12 cellular contexts compared by ENCODE assay signal in genomic region chr5:65068410-65068809, GRCh38.
DNase-seq lines count a peak whose midpoint lies in the region; ATAC-seq and TF ChIP-seq lines count a peak whose summit lies in the region.
"Had no signal": no experiment of that assay in that cellular context is flagged by ENCODE, and none has a peak within 500 bp of the region (broad histone marks: within the 10 kb centered on the region; RNA-seq: fewer than 3 reads in every experiment).

No MANE protein-coding gene starts in this region.

- no peaks in the 10 kb centered on the region for H3K9me3 ChIP-seq in suprapubic skin
- no peaks in the 10 kb centered on the region for H3K9me3 ChIP-seq in upper lobe of left lung
- H3K9me3 ChIP-seq: pancreas had no signal

- H3K27me3 ChIP-seq in suprapubic skin (no peaks in the 10 kb centered on the region), upper lobe of left lung (no peaks in the 10 kb centered on the region)
- H3K27me3 ChIP-seq: pancreas had no signal

- ATAC-seq in GM19372 (IDR thresholded peaks at IDR 0.05; ENCODE audit: low read depth, unreplicated experiment) (peak; percentile 49), HG02642 (IDR thresholded peaks at IDR 0.05; ENCODE audit: poor library complexity, unreplicated experiment) (peak; percentile 54), HG03460 (IDR thresholded peaks at IDR 0.05; ENCODE audit: unreplicated experiment) (peak; percentile 47), upper lobe of left lung (ENCODE audit: low FRiP score in 2 of 2) (no peak)
- ATAC-seq: CD8-positive, alpha-beta T cell; pancreas had no signal

- WGBS in suprapubic skin: 87% methylated on average over 2 of the region's 2 CpGs
- WGBS in upper lobe of left lung, 2 donors: 81 to 88% methylated on average over 2 of the region's 2 CpGs

- H3K4me1 ChIP-seq in suprapubic skin (peaks cover 16% of the 10 kb centered on the region), upper lobe of left lung (no peaks in the 10 kb centered on the region)
- H3K4me1 ChIP-seq: pancreas had no signal

- TF ChIP-seq EP300 in suprapubic skin (IDR thresholded peaks at IDR 0.05) (no peak), upper lobe of left lung (IDR thresholded peaks at IDR 0.05) (no peak)

- H3K27ac ChIP-seq in suprapubic skin (no peak overlapping the region), upper lobe of left lung (no peak overlapping the region)
- H3K27ac ChIP-seq: pancreas had no signal

- TF ChIP-seq POLR2A in suprapubic skin (IDR thresholded peaks at IDR 0.05) (no peak), upper lobe of left lung (IDR thresholded peaks at IDR 0.05) (no peak)

- H3K36me3 ChIP-seq in suprapubic skin: no peaks in the 10 kb centered on the region
- H3K36me3 ChIP-seq in upper lobe of left lung: no peaks in the 10 kb centered on the region
- H3K36me3 ChIP-seq: pancreas had no signal

- DNase-seq in HPDE6-E6E7 (ENCODE audit: extremely low spot score) (no peak), cerebellar nuclear complex (lab: John Stamatoyannopoulos, UW) (no peak), suprapubic skin (ENCODE audit: low spot score in 2 of 2) (no peak), upper lobe of left lung (no peak)
- DNase-seq: activated CD4-positive, alpha-beta T cell treated with anti-CD3 and anti-CD28 coated beads for 4 hours; CD8-positive, alpha-beta T cell; NCI-H1105 treated with DMSO at 0.1 percent for 48 hours; pancreas; small intestine had no signal

- H3K4me3 ChIP-seq in suprapubic skin (no peak overlapping the region), upper lobe of left lung (no peak overlapping the region)
- H3K4me3 ChIP-seq: pancreas had no signal

- TF ChIP-seq CTCF in suprapubic skin (IDR thresholded peaks at IDR 0.05): no peak
- no peak for TF ChIP-seq CTCF in upper lobe of left lung (IDR thresholded peaks at IDR 0.05)

Comparison
In these comparisons a context has a peak if more than half of its experiments do, and no peak if none do; other contexts are left out.
1. ATAC-seq: peak in GM19372 (single experiment), HG02642 (single experiment) and HG03460 (single experiment); none in upper lobe of left lung (0 of 2).